Comparison of ENCODE assay signal across 18 cellular contexts in the genomic region with DNA sequence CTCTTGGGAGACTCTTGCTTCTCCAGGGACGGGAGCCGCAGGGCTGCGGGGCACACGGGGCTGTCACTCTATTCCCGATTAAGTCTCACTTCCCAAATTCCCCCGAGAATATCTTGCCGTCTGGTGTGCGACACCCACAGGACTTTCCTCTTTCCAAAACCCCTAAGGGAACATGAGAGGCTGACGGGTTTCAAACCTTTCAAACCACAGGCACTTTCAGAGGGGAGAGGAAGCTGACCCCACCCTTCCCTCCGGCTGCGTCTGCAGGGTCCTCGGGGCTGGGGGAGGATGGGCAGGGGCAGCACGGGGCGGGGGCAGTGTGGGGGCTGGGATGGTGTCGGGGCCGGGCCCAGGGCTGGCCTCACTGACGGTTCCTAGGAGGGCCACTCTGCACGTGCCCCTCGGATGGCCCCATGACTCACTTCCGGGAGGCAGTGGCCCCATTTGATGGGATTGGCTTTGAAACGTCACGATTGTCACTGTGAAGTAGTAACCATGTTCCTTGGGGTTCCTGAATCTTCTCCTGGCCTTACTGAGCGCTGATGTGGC. TPM values are rescaled to one million over a fixed set of nuclear protein-coding genes. Genes with fewer than 3 reads are reported as not detected.
DNase-seq lines count a peak whose midpoint lies in the region; ATAC-seq and TF ChIP-seq lines count a peak whose summit lies in the region.
"Had no signal": no experiment of that assay in that cellular context is flagged by ENCODE, and none has a peak within 500 bp of the region (broad histone marks: within the 10 kb centered on the region; RNA-seq: fewer than 3 reads in every experiment).

No MANE protein-coding gene starts in this region.

- intact Hi-C loops in A673 (cut with micrococcal nuclease; ENCODE audit: unreplicated experiment): no loop called here
- intact Hi-C loops in CD8-positive, alpha-beta T cell (cut with DNase I, micrococcal nuclease): no loop called here
- intact Hi-C loops in activated CD8-positive, alpha-beta T cell treated with anti-CD3 and anti-CD28 coated beads for 36 hours (cut with micrococcal nuclease): no loop called here
- intact Hi-C loops in transverse colon (cut with DNase I; ENCODE audit: low total_unique reads): no loop called here

- H3K27ac Mint-ChIP-seq in CD8-positive, alpha-beta T cell: no peak overlapping the region
- H3K27ac Mint-ChIP-seq in activated CD8-positive, alpha-beta T cell treated with anti-CD3 and anti-CD28 coated beads for 36 hours: no peak overlapping the region
- no peak overlapping the region for H3K27ac Mint-ChIP-seq in neural progenitor cell

- H3K4me2 ChIP-seq in neural progenitor cell: no peak overlapping the region

- H3K9ac ChIP-seq in neural progenitor cell: no peak overlapping the region

- H3K4me3 Mint-ChIP-seq in CD8-positive, alpha-beta T cell: peak overlapping the region; percentile 15
- no peak overlapping the region for H3K4me3 Mint-ChIP-seq in activated CD8-positive, alpha-beta T cell treated with anti-CD3 and anti-CD28 coated beads for 36 hours
- no peak overlapping the region for H3K4me3 Mint-ChIP-seq in neural progenitor cell

- CTCF ChIA-PET in A673 (lab: Charles Lee): no interaction called here
- CTCF ChIA-PET in CD8-positive, alpha-beta T cell (lab: Charles Lee): no interaction called here
- CTCF ChIA-PET in activated CD8-positive, alpha-beta T cell treated with anti-CD3 and anti-CD28 coated beads for 36 hours (lab: Charles Lee): no interaction called here

- no peak for TF ChIP-seq CTCF in A673 (conservative IDR thresholded peaks at IDR 0.05; ENCODE audit: low read depth, low read length)
- no peak for TF ChIP-seq CTCF in CD8-positive, alpha-beta T cell (IDR thresholded peaks at IDR 0.05)
- no peak for TF ChIP-seq CTCF in activated CD8-positive, alpha-beta T cell treated with anti-CD3 and anti-CD28 coated beads for 36 hours (IDR thresholded peaks at IDR 0.05)
- TF ChIP-seq CTCF in transverse colon (IDR thresholded peaks at IDR 0.05): no peak
- TF ChIP-seq CTCF in neural progenitor cell (IDR thresholded peaks at IDR 0.05): no peak

- peaks cover 5% of the 10 kb centered on the region for H3K27me3 ChIP-seq in A673 (replicated peaks; ENCODE audit: insufficient read depth, low read depth, low read length, poor library complexity)
- H3K27me3 ChIP-seq in CD8-positive, alpha-beta T cell (ENCODE audit: insufficient read depth, low read length): no peaks in the 10 kb centered on the region
- H3K27me3 ChIP-seq in transverse colon: peaks cover 48% of the 10 kb centered on the region
- H3K27me3 ChIP-seq in neural progenitor cell: peaks cover 6% of the 10 kb centered on the region

- ATAC-seq in CD8-positive, alpha-beta T cell: peak; percentile 23
- peak; percentile 55 for ATAC-seq in activated CD8-positive, alpha-beta T cell treated with anti-CD3 and anti-CD28 coated beads for 36 hours

- H3K4me1 Mint-ChIP-seq in CD8-positive, alpha-beta T cell (ENCODE audit: low read depth): peaks cover 10% of the 10 kb centered on the region
- peaks cover 9% of the 10 kb centered on the region for H3K4me1 Mint-ChIP-seq in activated CD8-positive, alpha-beta T cell treated with anti-CD3 and anti-CD28 coated beads for 36 hours (ENCODE audit: low read depth)
- H3K4me1 Mint-ChIP-seq in neural progenitor cell: no peaks in the 10 kb centered on the region

- H3K9me3 Mint-ChIP-seq in CD8-positive, alpha-beta T cell: no peaks in the 10 kb centered on the region
- H3K9me3 Mint-ChIP-seq in activated CD8-positive, alpha-beta T cell treated with anti-CD3 and anti-CD28 coated beads for 36 hours: no peaks in the 10 kb centered on the region
- no peaks in the 10 kb centered on the region for H3K9me3 Mint-ChIP-seq in neural progenitor cell

- no peaks in the 10 kb centered on the region for H4K20me1 ChIP-seq in neural progenitor cell (ENCODE audit: low read depth)

- TF ChIP-seq EP300 in transverse colon (IDR thresholded peaks at IDR 0.05; ENCODE audit: low read depth): no peak

- TF ChIP-seq POLR2A in transverse colon (IDR thresholded peaks at IDR 0.05): no peak

- BruUV-seq in A673 (replicated peaks; lab: Mats Ljungman, UMichigan): no TSS peak

- H3K36me3 ChIP-seq in A673 (ENCODE audit: insufficient read depth, low read length, poor library complexity, severe bottlenecking) (no peaks in the 10 kb centered on the region), transverse colon (no peaks in the 10 kb centered on the region), neural progenitor cell (no peaks in the 10 kb centered on the region)
- H3K36me3 ChIP-seq in CD8-positive, alpha-beta T cell (ENCODE audit: insufficient read depth, low read length): no peaks in the 10 kb centered on the region
- H3K36me3 ChIP-seq: cardiac muscle cell, thoracic aorta had no signal

- H3K4me1 ChIP-seq in A673 (ENCODE audit: insufficient read depth, low read length, poor library complexity, severe bottlenecking) (no peaks in the 10 kb centered on the region), transverse colon (no peaks in the 10 kb centered on the region), neural progenitor cell (no peaks in the 10 kb centered on the region)
- H3K4me1 ChIP-seq in CD8-positive, alpha-beta T cell (ENCODE audit: insufficient read depth, low read length): peaks cover 27% of the 10 kb centered on the region

- POLR2A ChIA-PET in A673 (lab: Charles Lee; ENCODE audit: low non-redundant PET): no interaction called here
- POLR2A ChIA-PET in CD8-positive, alpha-beta T cell (lab: Charles Lee): no interaction called here
- POLR2A ChIA-PET in activated CD8-positive, alpha-beta T cell treated with anti-CD3 and anti-CD28 coated beads for 36 hours (lab: Charles Lee): interaction anchor here (1.4 kb wide), 1 partner anchor 18 kb away, joined by 3 read pairs; no protein-coding TSS in a partner anchor

- DNase-seq in A673 (ENCODE audit: low spot score) (peak; percentile 27), NCI-H2171 treated with DMSO at 0.1 percent for 48 hours (lab: John Stamatoyannopoulos, UW) (peak; percentile 71), transverse colon (no peak), caudate nucleus (lab: John Stamatoyannopoulos, UW) (no peak), neural progenitor cell (ENCODE audit: low spot score) (no peak)
- peak in 1 of 7 experiments; percentile 24 for DNase-seq in CD8-positive, alpha-beta T cell
- DNase-seq in activated CD8-positive, alpha-beta T cell treated with anti-CD3 and anti-CD28 coated beads for 36 hours: peak; percentile 48
- no peak for DNase-seq in stimulated activated CD4-positive, alpha-beta T cell treated with anti-CD3 and anti-CD28 coated beads, Interleukin-15, amount 100 ng/mL, for 24 hours
- DNase-seq: activated CD4-positive, alpha-beta T cell treated with anti-CD3 and anti-CD28 coated beads for 1 hour; activated T-cell treated with anti-CD3 and anti-CD28 coated beads, Interleukin-2, amount 50 U/mL, for 1 hour; DMS 273 treated with DMSO at 0.1 percent for 48 hours; HCEC 1CT; left cardiac atrium; NCI-H2081; NCI-H748 treated with DMSO at 0.1 percent for 48 hours; RPMI8226 had no signal

- no peak overlapping the region for H3K27ac ChIP-seq in A673 (ENCODE audit: low read depth, low read length, poor library complexity, severe bottlenecking)
- H3K27ac ChIP-seq in CD8-positive, alpha-beta T cell (ENCODE audit: low read depth, low read length): no peak overlapping the region
- H3K27ac ChIP-seq in transverse colon: no peak overlapping the region
- H3K27ac ChIP-seq in caudate nucleus (ENCODE audit: low read depth, low read length): no peak overlapping the region
- no peak overlapping the region for H3K27ac ChIP-seq in neural progenitor cell
- H3K27ac ChIP-seq: cardiac muscle cell, thoracic aorta had no signal

- H3K4me3 ChIP-seq in A673 (ENCODE audit: low read depth, low read length, poor library complexity, severe bottlenecking) (no peak overlapping the region), transverse colon (no peak overlapping the region), neural progenitor cell (no peak overlapping the region)
- no peak overlapping the region for H3K4me3 ChIP-seq in CD8-positive, alpha-beta T cell (ENCODE audit: low read depth, low read length)
- H3K4me3 ChIP-seq: cardiac muscle cell, thoracic aorta had no signal

- H3F3A ChIP-seq in neural progenitor cell (ENCODE audit: low read depth): no peaks in the 10 kb centered on the region

- H3K27me3 Mint-ChIP-seq in CD8-positive, alpha-beta T cell (ENCODE audit: low read depth): peaks cover 4% of the 10 kb centered on the region
- H3K27me3 Mint-ChIP-seq in activated CD8-positive, alpha-beta T cell treated with anti-CD3 and anti-CD28 coated beads for 36 hours: peaks cover 2% of the 10 kb centered on the region
- peaks cover 4% of the 10 kb centered on the region for H3K27me3 Mint-ChIP-seq in neural progenitor cell (ENCODE audit: insufficient read depth, low read depth)

- WGBS in transverse colon (ENCODE audit: low coverage in 1 of 2), 2 donors: 48% methylated on average over 21 of the region's 23 CpGs; no CpG with 5 or more reads in 1 of the 2 donors

- in situ Hi-C loops in transverse colon (cut with MboI; ENCODE audit: low pct_ligation_motif_present in 1 of 4, low pct_unique_long_range_greater_than_20kb in 1 of 4, low sequenced_read_pairs in 3 of 4): no loop called here

- no peaks in the 10 kb centered on the region for H3K36me3 Mint-ChIP-seq in CD8-positive, alpha-beta T cell
- no peaks in the 10 kb centered on the region for H3K36me3 Mint-ChIP-seq in activated CD8-positive, alpha-beta T cell treated with anti-CD3 and anti-CD28 coated beads for 36 hours (ENCODE audit: low read depth)
- no peaks in the 10 kb centered on the region for H3K36me3 Mint-ChIP-seq in neural progenitor cell

- H2AFZ ChIP-seq in neural progenitor cell (replicated peaks): no peak overlapping the region

- H3K9me3 ChIP-seq in A673 (ENCODE audit: low read depth, low read length, poor library complexity, severe bottlenecking) (no peaks in the 10 kb centered on the region), transverse colon (no peaks in the 10 kb centered on the region), neural progenitor cell (ENCODE audit: low read depth) (no peaks in the 10 kb centered on the region)
- H3K9me3 ChIP-seq in CD8-positive, alpha-beta T cell (ENCODE audit: low read length): no peaks in the 10 kb centered on the region
- H3K9me3 ChIP-seq: thoracic aorta had no signal

- H3K79me2 ChIP-seq in neural progenitor cell (ENCODE audit: low read depth): no peaks in the 10 kb centered on the region

RNA-seq across cellular contexts. Expression of gene SLC9A3, which starts 38.2 kb away (rescaled TPM):
- total RNA-seq in A673 (2021) (1.6 and 1.9 TPM in 2 replicates), transverse colon (100 to 1,000 TPM in 3 of 4 donors, 1 to 10 TPM in 1; 4.8 to 701 (median 183) TPM), neural progenitor cell (ENCODE audit: low replicate concordance) (1.4 and 3.6 TPM in 2 replicates)
- total RNA-seq in CD8-positive, alpha-beta T cell: 1 to 10 TPM; 1.8 to 2.0 TPM
- total RNA-seq in activated CD8-positive, alpha-beta T cell treated with anti-CD3 and anti-CD28 coated beads for 36 hours: 1 to 10 TPM; 3.2 to 3.3 TPM

RNA-seq across cellular contexts. Expression of gene EXOC3, which starts 43.0 kb away (rescaled TPM):
- total RNA-seq in A673 (2021): 46.7 and 53.8 TPM in 2 replicates
- 10 to 100 TPM; 82.2 to 85.2 TPM for total RNA-seq in CD8-positive, alpha-beta T cell
- total RNA-seq in activated CD8-positive, alpha-beta T cell treated with anti-CD3 and anti-CD28 coated beads for 36 hours: 10 to 100 TPM; 65.9 to 67.6 TPM
- total RNA-seq in transverse colon: 100 to 1,000 TPM in 1 of 4 donors, 10 to 100 TPM in 3; 69.9 to 240 (median 76.1) TPM
- 19.2 and 37.6 TPM in 2 replicates for total RNA-seq in neural progenitor cell (ENCODE audit: low replicate concordance)

Comparison
In these comparisons a context has a peak if more than half of its experiments do, and no peak if none do; other contexts are left out.
1. DNase-seq: peak in A673 (single experiment), NCI-H2171 treated with DMSO at 0.1 percent for 48 hours (single experiment) and activated CD8-positive, alpha-beta T cell treated with anti-CD3 and anti-CD28 coated beads for 36 hours (single experiment); none in transverse colon (single experiment), caudate nucleus (0 of 61), stimulated activated CD4-positive, alpha-beta T cell treated with anti-CD3 and anti-CD28 coated beads, Interleukin-15, amount 100 ng/mL, for 24 hours (single experiment) and neural progenitor cell (single experiment).